Comparison of ENCODE assay signal across 1 cellular context in the genomic region with DNA sequence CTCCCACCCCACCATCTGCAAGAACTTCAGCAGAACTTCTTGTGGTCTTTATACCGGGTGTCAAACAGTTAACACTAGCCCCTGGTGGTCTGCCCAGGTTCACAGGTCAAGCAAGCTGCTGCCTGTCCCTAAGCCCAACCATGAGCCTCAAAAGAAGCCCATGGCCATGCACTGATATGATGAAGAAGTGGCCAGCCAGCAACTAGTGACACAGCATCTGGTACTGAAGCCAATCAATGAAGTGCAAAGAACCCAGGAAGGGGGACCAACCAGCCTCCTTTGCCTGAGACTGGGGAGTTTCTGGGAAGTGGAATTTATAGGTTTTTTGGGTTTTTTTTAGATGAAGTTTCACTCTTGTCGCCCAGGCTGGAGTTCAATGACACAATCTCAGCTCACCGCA.
TF ChIP-seq lines count a peak whose summit lies in the region.

No MANE protein-coding gene starts in this region.

TF ChIP-seq in HepG2, 621 proteins besides CTCF, POLR2A, EP300 and RAD21 (continued from another document):
- TF ChIP-seq ZNF451 (CRISPR knock-in tag; IDR thresholded peaks at IDR 0.05), result no peak
- TF ChIP-seq RFX5 (IDR thresholded peaks at IDR 0.05; ENCODE audit: low read depth, low read length), result peak; percentile 84
- no peak for TF ChIP-seq REPIN1 (CRISPR knock-in tag; IDR thresholded peaks at IDR 0.05; ENCODE audit: borderline replicate concordance, low read depth)
- no peak for TF ChIP-seq ZNF598 (CRISPR knock-in tag; IDR thresholded peaks at IDR 0.05; ENCODE audit: borderline replicate concordance)
